1 cellular context compared by ENCODE assay signal in the genomic region with DNA sequence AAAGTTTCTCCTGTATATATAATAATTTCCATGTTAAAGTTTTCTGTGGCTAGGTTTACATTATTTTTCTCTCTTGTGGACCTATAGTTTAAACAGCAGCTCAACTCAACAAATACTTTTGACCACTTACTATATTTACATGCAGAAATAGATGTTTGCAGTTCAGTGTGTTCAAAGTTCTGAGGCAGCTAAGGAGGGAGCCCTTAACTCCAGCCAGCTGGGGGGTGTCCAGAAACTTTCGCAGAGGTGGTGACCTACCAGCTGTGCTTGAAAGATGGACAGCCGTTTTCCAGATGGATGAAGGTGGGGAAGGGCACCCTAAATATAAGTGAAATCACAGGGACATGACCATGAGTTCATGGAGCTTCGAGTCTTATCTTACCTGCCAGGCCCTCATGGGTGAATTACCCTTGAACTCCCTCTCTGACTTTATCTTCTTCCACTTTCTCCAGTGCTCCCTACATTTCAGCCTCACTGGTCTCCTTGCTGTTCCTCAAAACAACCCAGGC.
TF ChIP-seq lines count a peak whose summit lies in the region.

No MANE protein-coding gene starts in this region.

TF ChIP-seq in HepG2, 621 proteins besides CTCF, POLR2A, EP300 and RAD21 (continued from another document and continues in another):
- TF ChIP-seq, protein P1, sequence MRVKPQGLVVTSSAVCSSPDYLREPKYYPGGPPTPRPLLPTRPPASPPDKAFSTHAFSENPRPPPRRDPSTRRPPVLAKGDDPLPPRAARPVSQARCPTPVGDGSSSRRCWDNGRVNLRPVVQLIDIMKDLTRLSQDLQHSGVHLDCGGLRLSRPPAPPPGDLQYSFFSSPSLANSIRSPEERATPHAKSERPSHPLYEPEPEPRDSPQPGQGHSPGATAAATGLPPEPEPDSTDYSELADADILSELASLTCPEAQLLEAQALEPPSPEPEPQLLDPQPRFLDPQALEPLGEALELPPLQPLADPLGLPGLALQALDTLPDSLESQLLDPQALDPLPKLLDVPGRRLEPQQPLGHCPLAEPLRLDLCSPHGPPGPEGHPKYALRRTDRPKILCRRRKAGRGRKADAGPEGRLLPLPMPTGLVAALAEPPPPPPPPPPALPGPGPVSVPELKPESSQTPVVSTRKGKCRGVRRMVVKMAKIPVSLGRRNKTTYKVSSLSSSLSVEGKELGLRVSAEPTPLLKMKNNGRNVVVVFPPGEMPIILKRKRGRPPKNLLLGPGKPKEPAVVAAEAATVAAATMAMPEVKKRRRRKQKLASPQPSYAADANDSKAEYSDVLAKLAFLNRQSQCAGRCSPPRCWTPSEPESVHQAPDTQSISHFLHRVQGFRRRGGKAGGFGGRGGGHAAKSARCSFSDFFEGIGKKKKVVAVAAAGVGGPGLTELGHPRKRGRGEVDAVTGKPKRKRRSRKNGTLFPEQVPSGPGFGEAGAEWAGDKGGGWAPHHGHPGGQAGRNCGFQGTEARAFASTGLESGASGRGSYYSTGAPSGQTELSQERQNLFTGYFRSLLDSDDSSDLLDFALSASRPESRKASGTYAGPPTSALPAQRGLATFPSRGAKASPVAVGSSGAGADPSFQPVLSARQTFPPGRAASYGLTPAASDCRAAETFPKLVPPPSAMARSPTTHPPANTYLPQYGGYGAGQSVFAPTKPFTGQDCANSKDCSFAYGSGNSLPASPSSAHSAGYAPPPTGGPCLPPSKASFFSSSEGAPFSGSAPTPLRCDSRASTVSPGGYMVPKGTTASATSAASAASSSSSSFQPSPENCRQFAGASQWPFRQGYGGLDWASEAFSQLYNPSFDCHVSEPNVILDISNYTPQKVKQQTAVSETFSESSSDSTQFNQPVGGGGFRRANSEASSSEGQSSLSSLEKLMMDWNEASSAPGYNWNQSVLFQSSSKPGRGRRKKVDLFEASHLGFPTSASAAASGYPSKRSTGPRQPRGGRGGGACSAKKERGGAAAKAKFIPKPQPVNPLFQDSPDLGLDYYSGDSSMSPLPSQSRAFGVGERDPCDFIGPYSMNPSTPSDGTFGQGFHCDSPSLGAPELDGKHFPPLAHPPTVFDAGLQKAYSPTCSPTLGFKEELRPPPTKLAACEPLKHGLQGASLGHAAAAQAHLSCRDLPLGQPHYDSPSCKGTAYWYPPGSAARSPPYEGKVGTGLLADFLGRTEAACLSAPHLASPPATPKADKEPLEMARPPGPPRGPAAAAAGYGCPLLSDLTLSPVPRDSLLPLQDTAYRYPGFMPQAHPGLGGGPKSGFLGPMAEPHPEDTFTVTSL (CRISPR knock-in tag; IDR thresholded peaks at IDR 0.05; ENCODE audit: borderline replicate concordance): peak; percentile 66; the same call in 1 of the 2 replicates
- TF ChIP-seq ZNF570 (CRISPR knock-in tag; IDR thresholded peaks at IDR 0.05; ENCODE audit: borderline replicate concordance): peak; percentile 97; the same call in 1 of the 2 replicates
- TF ChIP-seq ZNF24 (IDR thresholded peaks at IDR 0.05): no peak
- TF ChIP-seq, protein P2, sequence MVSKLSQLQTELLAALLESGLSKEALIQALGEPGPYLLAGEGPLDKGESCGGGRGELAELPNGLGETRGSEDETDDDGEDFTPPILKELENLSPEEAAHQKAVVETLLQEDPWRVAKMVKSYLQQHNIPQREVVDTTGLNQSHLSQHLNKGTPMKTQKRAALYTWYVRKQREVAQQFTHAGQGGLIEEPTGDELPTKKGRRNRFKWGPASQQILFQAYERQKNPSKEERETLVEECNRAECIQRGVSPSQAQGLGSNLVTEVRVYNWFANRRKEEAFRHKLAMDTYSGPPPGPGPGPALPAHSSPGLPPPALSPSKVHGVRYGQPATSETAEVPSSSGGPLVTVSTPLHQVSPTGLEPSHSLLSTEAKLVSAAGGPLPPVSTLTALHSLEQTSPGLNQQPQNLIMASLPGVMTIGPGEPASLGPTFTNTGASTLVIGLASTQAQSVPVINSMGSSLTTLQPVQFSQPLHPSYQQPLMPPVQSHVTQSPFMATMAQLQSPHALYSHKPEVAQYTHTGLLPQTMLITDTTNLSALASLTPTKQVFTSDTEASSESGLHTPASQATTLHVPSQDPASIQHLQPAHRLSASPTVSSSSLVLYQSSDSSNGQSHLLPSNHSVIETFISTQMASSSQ (IDR thresholded peaks at IDR 0.05; ENCODE audit: low read depth): no peak
- TF ChIP-seq, protein P2 (CRISPR knock-in tag; IDR thresholded peaks at IDR 0.05; ENCODE audit: borderline replicate concordance): no peak
- 0 out of 2 replicates have a peak, but pooled peaks have one; percentile 29 for TF ChIP-seq MIXL1 (CRISPR knock-in tag; IDR thresholded peaks at IDR 0.05)
- TF ChIP-seq NR2F6 (IDR thresholded peaks at IDR 0.05): peak; percentile 55; the same call in 1 of the 2 replicates
- TF ChIP-seq NR2F6 (CRISPR knock-in tag; IDR thresholded peaks at IDR 0.05): peak; percentile 47; the same call in 1 of the 2 replicates
- no peak for TF ChIP-seq RFXANK (CRISPR knock-in tag; IDR thresholded peaks at IDR 0.05)
- no peak for TF ChIP-seq ZNF530 (CRISPR knock-in tag; IDR thresholded peaks at IDR 0.05; ENCODE audit: low read depth)
- no peak for TF ChIP-seq E2F5 (CRISPR knock-in tag; conservative IDR thresholded peaks at IDR 0.05)
- TF ChIP-seq FOXJ3 (CRISPR knock-in tag; IDR thresholded peaks at IDR 0.05; ENCODE audit: borderline replicate concordance): peak; percentile 51; the same call in 1 of the 2 replicates
- no peak for TF ChIP-seq ZNF781 (CRISPR knock-in tag; IDR thresholded peaks at IDR 0.05; ENCODE audit: borderline replicate concordance, not compliant biosample characterization)
- TF ChIP-seq DPF2 (CRISPR knock-in tag; IDR thresholded peaks at IDR 0.05; ENCODE audit: borderline replicate concordance, low read depth): no peak
- TF ChIP-seq MBD4 (IDR thresholded peaks at IDR 0.05; ENCODE audit: borderline replicate concordance, low read length): no peak
- TF ChIP-seq NFE2L1 (CRISPR knock-in tag; IDR thresholded peaks at IDR 0.05; ENCODE audit: borderline replicate concordance): no peak
- no peak for TF ChIP-seq ZNF841 (CRISPR knock-in tag; IDR thresholded peaks at IDR 0.05; ENCODE audit: borderline replicate concordance)
- TF ChIP-seq CREB1 (IDR thresholded peaks at IDR 0.05): no peak
- TF ChIP-seq CREB1 (CRISPR knock-in tag; IDR thresholded peaks at IDR 0.05): no peak
- TF ChIP-seq, protein P3, sequence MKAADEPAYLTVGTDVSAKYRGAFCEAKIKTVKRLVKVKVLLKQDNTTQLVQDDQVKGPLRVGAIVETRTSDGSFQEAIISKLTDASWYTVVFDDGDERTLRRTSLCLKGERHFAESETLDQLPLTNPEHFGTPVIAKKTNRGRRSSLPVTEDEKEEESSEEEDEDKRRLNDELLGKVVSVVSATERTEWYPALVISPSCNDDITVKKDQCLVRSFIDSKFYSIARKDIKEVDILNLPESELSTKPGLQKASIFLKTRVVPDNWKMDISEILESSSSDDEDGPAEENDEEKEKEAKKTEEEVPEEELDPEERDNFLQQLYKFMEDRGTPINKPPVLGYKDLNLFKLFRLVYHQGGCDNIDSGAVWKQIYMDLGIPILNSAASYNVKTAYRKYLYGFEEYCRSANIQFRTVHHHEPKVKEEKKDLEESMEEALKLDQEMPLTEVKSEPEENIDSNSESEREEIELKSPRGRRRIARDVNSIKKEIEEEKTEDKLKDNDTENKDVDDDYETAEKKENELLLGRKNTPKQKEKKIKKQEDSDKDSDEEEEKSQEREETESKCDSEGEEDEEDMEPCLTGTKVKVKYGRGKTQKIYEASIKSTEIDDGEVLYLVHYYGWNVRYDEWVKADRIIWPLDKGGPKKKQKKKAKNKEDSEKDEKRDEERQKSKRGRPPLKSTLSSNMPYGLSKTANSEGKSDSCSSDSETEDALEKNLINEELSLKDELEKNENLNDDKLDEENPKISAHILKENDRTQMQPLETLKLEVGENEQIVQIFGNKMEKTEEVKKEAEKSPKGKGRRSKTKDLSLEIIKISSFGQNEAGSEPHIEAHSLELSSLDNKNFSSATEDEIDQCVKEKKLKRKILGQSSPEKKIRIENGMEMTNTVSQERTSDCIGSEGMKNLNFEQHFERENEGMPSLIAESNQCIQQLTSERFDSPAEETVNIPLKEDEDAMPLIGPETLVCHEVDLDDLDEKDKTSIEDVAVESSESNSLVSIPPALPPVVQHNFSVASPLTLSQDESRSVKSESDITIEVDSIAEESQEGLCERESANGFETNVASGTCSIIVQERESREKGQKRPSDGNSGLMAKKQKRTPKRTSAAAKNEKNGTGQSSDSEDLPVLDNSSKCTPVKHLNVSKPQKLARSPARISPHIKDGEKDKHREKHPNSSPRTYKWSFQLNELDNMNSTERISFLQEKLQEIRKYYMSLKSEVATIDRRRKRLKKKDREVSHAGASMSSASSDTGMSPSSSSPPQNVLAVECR (CRISPR knock-in tag; IDR thresholded peaks at IDR 0.05; ENCODE audit: borderline replicate concordance): peak; percentile 15; the same call in 1 of the 2 replicates
- 0 out of 2 replicates have a peak, but pooled peaks have one; percentile 9 for TF ChIP-seq ZNF580 (CRISPR knock-in tag; IDR thresholded peaks at IDR 0.05; ENCODE audit: borderline replicate concordance, low read depth)
- no peak for TF ChIP-seq ONECUT2 (CRISPR knock-in tag; IDR thresholded peaks at IDR 0.05)
- peak; percentile 46; the same call in 1 of the 2 replicates for TF ChIP-seq PPARG (CRISPR knock-in tag; conservative IDR thresholded peaks at IDR 0.05)
- TF ChIP-seq, protein P4, sequence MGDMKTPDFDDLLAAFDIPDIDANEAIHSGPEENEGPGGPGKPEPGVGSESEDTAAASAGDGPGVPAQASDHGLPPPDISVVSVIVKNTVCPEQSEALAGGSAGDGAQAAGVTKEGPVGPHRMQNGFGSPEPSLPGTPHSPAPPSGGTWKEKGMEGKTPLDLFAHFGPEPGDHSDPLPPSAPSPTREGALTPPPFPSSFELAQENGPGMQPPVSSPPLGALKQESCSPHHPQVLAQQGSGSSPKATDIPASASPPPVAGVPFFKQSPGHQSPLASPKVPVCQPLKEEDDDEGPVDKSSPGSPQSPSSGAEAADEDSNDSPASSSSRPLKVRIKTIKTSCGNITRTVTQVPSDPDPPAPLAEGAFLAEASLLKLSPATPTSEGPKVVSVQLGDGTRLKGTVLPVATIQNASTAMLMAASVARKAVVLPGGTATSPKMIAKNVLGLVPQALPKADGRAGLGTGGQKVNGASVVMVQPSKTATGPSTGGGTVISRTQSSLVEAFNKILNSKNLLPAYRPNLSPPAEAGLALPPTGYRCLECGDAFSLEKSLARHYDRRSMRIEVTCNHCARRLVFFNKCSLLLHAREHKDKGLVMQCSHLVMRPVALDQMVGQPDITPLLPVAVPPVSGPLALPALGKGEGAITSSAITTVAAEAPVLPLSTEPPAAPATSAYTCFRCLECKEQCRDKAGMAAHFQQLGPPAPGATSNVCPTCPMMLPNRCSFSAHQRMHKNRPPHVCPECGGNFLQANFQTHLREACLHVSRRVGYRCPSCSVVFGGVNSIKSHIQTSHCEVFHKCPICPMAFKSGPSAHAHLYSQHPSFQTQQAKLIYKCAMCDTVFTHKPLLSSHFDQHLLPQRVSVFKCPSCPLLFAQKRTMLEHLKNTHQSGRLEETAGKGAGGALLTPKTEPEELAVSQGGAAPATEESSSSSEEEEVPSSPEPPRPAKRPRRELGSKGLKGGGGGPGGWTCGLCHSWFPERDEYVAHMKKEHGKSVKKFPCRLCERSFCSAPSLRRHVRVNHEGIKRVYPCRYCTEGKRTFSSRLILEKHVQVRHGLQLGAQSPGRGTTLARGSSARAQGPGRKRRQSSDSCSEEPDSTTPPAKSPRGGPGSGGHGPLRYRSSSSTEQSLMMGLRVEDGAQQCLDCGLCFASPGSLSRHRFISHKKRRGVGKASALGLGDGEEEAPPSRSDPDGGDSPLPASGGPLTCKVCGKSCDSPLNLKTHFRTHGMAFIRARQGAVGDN (CRISPR knock-in tag; IDR thresholded peaks at IDR 0.05): no peak
- no peak for TF ChIP-seq SOX13 (IDR thresholded peaks at IDR 0.05)
- no peak for TF ChIP-seq SOX13 (CRISPR knock-in tag; conservative IDR thresholded peaks at IDR 0.05 in 1 of 2, IDR thresholded peaks at IDR 0.05 in 1 of 2)
- peak; percentile 25; the same call in 1 of the 2 replicates for TF ChIP-seq MLX (CRISPR knock-in tag; IDR thresholded peaks at IDR 0.05)
- 0 out of 2 replicates have a peak, but pooled peaks have one; percentile 42 for TF ChIP-seq ZNF501 (CRISPR knock-in tag; IDR thresholded peaks at IDR 0.05)
- TF ChIP-seq, protein P5, sequence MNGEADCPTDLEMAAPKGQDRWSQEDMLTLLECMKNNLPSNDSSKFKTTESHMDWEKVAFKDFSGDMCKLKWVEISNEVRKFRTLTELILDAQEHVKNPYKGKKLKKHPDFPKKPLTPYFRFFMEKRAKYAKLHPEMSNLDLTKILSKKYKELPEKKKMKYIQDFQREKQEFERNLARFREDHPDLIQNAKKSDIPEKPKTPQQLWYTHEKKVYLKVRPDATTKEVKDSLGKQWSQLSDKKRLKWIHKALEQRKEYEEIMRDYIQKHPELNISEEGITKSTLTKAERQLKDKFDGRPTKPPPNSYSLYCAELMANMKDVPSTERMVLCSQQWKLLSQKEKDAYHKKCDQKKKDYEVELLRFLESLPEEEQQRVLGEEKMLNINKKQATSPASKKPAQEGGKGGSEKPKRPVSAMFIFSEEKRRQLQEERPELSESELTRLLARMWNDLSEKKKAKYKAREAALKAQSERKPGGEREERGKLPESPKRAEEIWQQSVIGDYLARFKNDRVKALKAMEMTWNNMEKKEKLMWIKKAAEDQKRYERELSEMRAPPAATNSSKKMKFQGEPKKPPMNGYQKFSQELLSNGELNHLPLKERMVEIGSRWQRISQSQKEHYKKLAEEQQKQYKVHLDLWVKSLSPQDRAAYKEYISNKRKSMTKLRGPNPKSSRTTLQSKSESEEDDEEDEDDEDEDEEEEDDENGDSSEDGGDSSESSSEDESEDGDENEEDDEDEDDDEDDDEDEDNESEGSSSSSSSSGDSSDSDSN (CRISPR knock-in tag; IDR thresholded peaks at IDR 0.05): no peak
- peak; percentile 23; the same call in 1 of the 2 replicates for TF ChIP-seq NR2F2 (IDR thresholded peaks at IDR 0.05; ENCODE audit: borderline replicate concordance, low read depth)
